Comparison of ENCODE assay signal across 25 cellular contexts in the genomic region with DNA sequence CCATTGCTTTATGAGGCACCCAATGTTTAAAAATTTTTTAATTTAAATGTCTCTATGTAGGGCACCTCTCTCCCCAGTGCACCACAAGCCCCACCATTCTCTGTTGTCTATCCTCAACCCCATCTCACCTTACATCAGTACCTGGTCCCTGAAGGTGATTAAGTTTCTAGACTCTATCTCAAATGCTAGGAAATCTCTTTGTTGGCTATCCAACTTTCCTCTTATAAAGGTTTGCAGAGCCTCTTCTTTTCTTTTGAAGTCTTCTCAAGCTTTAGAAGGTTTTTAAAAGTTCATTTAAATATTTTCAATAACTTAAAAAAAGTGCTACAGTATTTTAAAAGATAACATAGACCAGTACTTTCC.
DNase-seq lines count a peak whose midpoint lies in the region; ATAC-seq, FAIRE-seq and TF ChIP-seq lines count a peak whose summit lies in the region.
"Had no signal": no experiment of that assay in that cellular context is flagged by ENCODE, and none has a peak within 500 bp of the region (broad histone marks: within the 10 kb centered on the region; RNA-seq: fewer than 3 reads in every experiment).

No MANE protein-coding gene starts in this region.

- no TSS peak for BruUV-seq in HepG2 (replicated peaks; lab: Mats Ljungman, UMichigan)

- CTCF ChIA-PET in HepG2 (lab: Yijun Ruan, JAX; ENCODE audit: low intra/inter-chr PET ratio, low total read pairs): no interaction called here

- H3K4me2 ChIP-seq in HepG2 (ENCODE audit: low read depth, low read length): no peak overlapping the region
- H3K4me2 ChIP-seq in fibroblast of lung (ENCODE audit: extremely low read depth, insufficient read depth, low read length): no peak overlapping the region

- DNase-seq in HepG2 (ENCODE audit: low spot score) (no peak), fibroblast of lung (ENCODE audit: low read depth in 2 of 2) (no peak), psoas muscle (no peak), upper lobe of right lung (no peak), NCI-H2227 treated with DMSO at 0.1 percent for 48 hours (lab: John Stamatoyannopoulos, UW) (no peak), spleen (no peak), NCI-H446 (lab: John Stamatoyannopoulos, UW) (no peak)
- DNase-seq: activated CD4-positive, alpha-beta T cell treated with anti-CD3 and anti-CD28 coated beads for 4 hours; activated naive CD4-positive, alpha-beta T cell; activated T-cell treated with anti-CD3 and anti-CD28 coated beads, Interleukin-2, amount 50 U/mL, for 48 hours; brain microvascular endothelial cell; H9; kidney glomerular epithelial cell; midbrain; NCI-H1092 treated with DMSO at 0.1 percent for 48 hours; NCI-H1930; NCI-H226; NCI-H774; pancreas; stimulated activated CD4-positive, alpha-beta T cell treated with anti-CD3 and anti-CD28 coated beads, Interleukin-1b, Interleukin-23, amount 100 ng/mL, for 48 hours; T-helper 2 cell had no signal

- ATAC-seq in HepG2: no peak
- no peak for ATAC-seq in psoas muscle
- no peak for ATAC-seq in upper lobe of right lung
- ATAC-seq: SK-N-SH treated with all-trans-retinoic acid at 6 μM for 48 hours had no signal

- TF ChIP-seq CTCF in liver (IDR thresholded peaks at IDR 0.05; ENCODE audit: low read depth, low read length, missing input control) (no peak), HepG2 (CRISPR knock-in tag; IDR thresholded peaks at IDR 0.05) (no peak), fibroblast of lung (conservative IDR thresholded peaks at IDR 0.05 in 1 of 2, IDR thresholded peaks at IDR 0.05 in 1 of 2; ENCODE audit: low read depth in 1 of 2, low read length in 2 of 2) (no peak), psoas muscle (IDR thresholded peaks at IDR 0.05) (no peak), upper lobe of right lung (IDR thresholded peaks at IDR 0.05) (no peak), spleen (IDR thresholded peaks at IDR 0.05 in 8 of 11, conservative IDR thresholded peaks at IDR 0.05 in 3 of 11) (no peak)

- no peak for FAIRE-seq in HepG2 (lab: Jason Lieb, UNC)
- FAIRE-seq: pancreas had no signal

- intact Hi-C loops in HepG2 (cut with micrococcal nuclease; ENCODE audit: unreplicated experiment) (no loop called here), psoas muscle (cut with DNase I) (loop anchor here in 1 of 2 donors (10.0 kb wide), 1 partner anchor 50 kb away; no protein-coding TSS in a partner anchor), upper lobe of right lung (cut with DNase I) (no loop called here), spleen (cut with DNase I; ENCODE audit: low total_unique reads) (no loop called here)

- H3K36me3 ChIP-seq in liver (ENCODE audit: control insufficient read depth in 4 of 4, insufficient read depth in 3 of 4, low read depth in 1 of 4, low read length in 3 of 4) (no peaks in the 10 kb centered on the region), HepG2 (replicated peaks in 1 of 2; ENCODE audit: control insufficient read depth in 1 of 2, insufficient read depth in 2 of 2, low read length in 2 of 2) (no peaks in the 10 kb centered on the region), fibroblast of lung (ENCODE audit: control insufficient read depth, insufficient read depth, low read length) (no peaks in the 10 kb centered on the region), psoas muscle (ENCODE audit: insufficient read depth in 1 of 2, low read depth in 1 of 2) (no peaks in the 10 kb centered on the region), upper lobe of right lung (no peaks in the 10 kb centered on the region), spleen (no peaks in the 10 kb centered on the region)
- H3K36me3 ChIP-seq: brain microvascular endothelial cell, pancreas had no signal

- H3K27ac ChIP-seq in liver (ENCODE audit: low read depth in 1 of 2, low read length in 2 of 2) (peak overlapping the region; percentile 52 to 70), HepG2 (ENCODE audit: extremely low read length, insufficient read depth, low read length) (no peak overlapping the region), fibroblast of lung (ENCODE audit: insufficient read depth, low read length) (peak overlapping the region; percentile 61), psoas muscle (peak overlapping the region; percentile 38), upper lobe of right lung (peak overlapping the region; percentile 15), spleen (peak overlapping the region in 4 of 8 donors; percentile 49 to 82 (median 72))
- H3K27ac ChIP-seq: BLaER1 treated with 17β-estradiol and CSF1 and Interleukin-3, amounts not matched to agents 10 nM and 100 nM; brain microvascular endothelial cell; pancreas; RWPE1 had no signal

- TF ChIP-seq POLR2A in HepG2 (IDR thresholded peaks at IDR 0.05; ENCODE audit: insufficient read depth in 1 of 2, low read depth in 2 of 2, low read length in 2 of 2): no peak
- TF ChIP-seq POLR2A in spleen (IDR thresholded peaks at IDR 0.05): no peak

- H3K4me1 ChIP-seq in liver (ENCODE audit: control insufficient read depth in 4 of 4, insufficient read depth in 4 of 4, low read length in 3 of 4): peaks cover 15 to 45% (median 44%) of the 10 kb centered on the region in 4 donors
- peaks cover 43% of the 10 kb centered on the region for H3K4me1 ChIP-seq in HepG2 (ENCODE audit: insufficient read depth, low read length)
- peaks cover 18% of the 10 kb centered on the region for H3K4me1 ChIP-seq in fibroblast of lung (ENCODE audit: control insufficient read depth, extremely low read depth, insufficient read depth, low read length)
- H3K4me1 ChIP-seq in psoas muscle: peaks cover 58% of the 10 kb centered on the region
- H3K4me1 ChIP-seq in upper lobe of right lung: peaks cover 42% of the 10 kb centered on the region
- peaks cover 4 to 74% (median 31%) of the 10 kb centered on the region in 6 donors for H3K4me1 ChIP-seq in spleen

- no peak overlapping the region for H3K9ac ChIP-seq in liver (ENCODE audit: low read depth in 1 of 2, low read length in 2 of 2)
- H3K9ac ChIP-seq in HepG2 (ENCODE audit: insufficient read depth, low read depth, low read length): no peak overlapping the region
- no peak overlapping the region for H3K9ac ChIP-seq in fibroblast of lung (ENCODE audit: insufficient read depth, low read length)
- H3K9ac ChIP-seq: BLaER1 treated with 17β-estradiol and CSF1 and Interleukin-3, amounts not matched to agents 10 nM and 100 nM had no signal

- H3K27me3 ChIP-seq in liver (ENCODE audit: control insufficient read depth in 4 of 4, insufficient read depth in 4 of 4, low read length in 3 of 4) (no peaks in the 10 kb centered on the region), HepG2 (ENCODE audit: control insufficient read depth in 1 of 2, insufficient read depth in 2 of 2, low read length in 2 of 2) (no peaks in the 10 kb centered on the region), fibroblast of lung (ENCODE audit: control insufficient read depth, insufficient read depth, low read length) (no peaks in the 10 kb centered on the region), psoas muscle (ENCODE audit: insufficient read depth in 3 of 3, low read length in 2 of 3) (no peaks in the 10 kb centered on the region), upper lobe of right lung (no peaks in the 10 kb centered on the region), spleen (replicated peaks in 1 of 7) (no peaks in the 10 kb centered on the region)
- H3K27me3 ChIP-seq: BLaER1 treated with 17β-estradiol and CSF1 and Interleukin-3, amounts not matched to agents 10 nM and 100 nM; brain microvascular endothelial cell; pancreas had no signal

- H3K79me2 ChIP-seq in HepG2 (ENCODE audit: insufficient read depth, low read length) (no peaks in the 10 kb centered on the region), fibroblast of lung (ENCODE audit: control insufficient read depth, insufficient read depth, low read length) (no peaks in the 10 kb centered on the region)

- no peaks in the 10 kb centered on the region for H4K20me1 ChIP-seq in HepG2 (ENCODE audit: insufficient read depth, low read length)
- H4K20me1 ChIP-seq in fibroblast of lung (ENCODE audit: control insufficient read depth, extremely low read depth, insufficient read depth, low read length): no peaks in the 10 kb centered on the region

- H3K9me3 ChIP-seq in liver (ENCODE audit: control insufficient read depth in 4 of 4, low read length in 3 of 4) (no peaks in the 10 kb centered on the region), HepG2 (ENCODE audit: low read length) (no peaks in the 10 kb centered on the region), fibroblast of lung (ENCODE audit: control insufficient read depth, insufficient read depth, low read depth, low read length) (no peaks in the 10 kb centered on the region), psoas muscle (no peaks in the 10 kb centered on the region), upper lobe of right lung (no peaks in the 10 kb centered on the region), spleen (no peaks in the 10 kb centered on the region)
- H3K9me3 ChIP-seq: pancreas had no signal

- no peak overlapping the region for H2AFZ ChIP-seq in HepG2 (ENCODE audit: low read length)
- no peak overlapping the region for H2AFZ ChIP-seq in fibroblast of lung (ENCODE audit: low read length)

- in situ Hi-C loops in HepG2 (cut with HindIII; ENCODE audit: extremely low pct_ligation_motif_present, low pct_unique_long_range_greater_than_20kb): no loop called here

- TF ChIP-seq RAD21 in liver (IDR thresholded peaks at IDR 0.05): no peak
- TF ChIP-seq RAD21 in HepG2 (CRISPR knock-in tag; IDR thresholded peaks at IDR 0.05): no peak

- TF ChIP-seq EP300 in HepG2 (IDR thresholded peaks at IDR 0.05; ENCODE audit: low read depth in 2 of 2, low read length in 2 of 2) (no peak), HepG2 (CRISPR knock-in tag; IDR thresholded peaks at IDR 0.05; ENCODE audit: borderline replicate concordance) (no peak)

- H3K4me3 ChIP-seq in liver (ENCODE audit: low read depth in 1 of 3, low read length in 3 of 3) (no peak overlapping the region), HepG2 (replicated peaks in 1 of 3; ENCODE audit: insufficient read depth in 1 of 3, low read depth in 2 of 3, low read length in 3 of 3) (no peak overlapping the region), fibroblast of lung (replicated peaks in 1 of 4; ENCODE audit: control extremely low read depth in 1 of 4, insufficient read depth in 1 of 4, low read depth in 3 of 4, low read length in 4 of 4) (no peak overlapping the region), psoas muscle (no peak overlapping the region), upper lobe of right lung (no peak overlapping the region), spleen (no peak overlapping the region)
- H3K4me3 ChIP-seq: BLaER1 treated with 17β-estradiol and CSF1 and Interleukin-3, amounts not matched to agents 10 nM and 100 nM; pancreas had no signal

- POLR2A ChIA-PET in HepG2 (lab: Yijun Ruan, JAX): no interaction called here

TF ChIP-seq in liver, 16 proteins besides CTCF, POLR2A, EP300 and RAD21 (continues in another document):
- TF ChIP-seq HNF4G (IDR thresholded peaks at IDR 0.05) (no peak), SP1 (IDR thresholded peaks at IDR 0.05) (no peak)

TF ChIP-seq in HepG2, 621 proteins besides CTCF, POLR2A, EP300 and RAD21:
- TF ChIP-seq ZNF674 (CRISPR knock-in tag; IDR thresholded peaks at IDR 0.05; ENCODE audit: low read depth) (no peak), ZNF430 (CRISPR knock-in tag; IDR thresholded peaks at IDR 0.05) (no peak)
